Comparison of ENCODE assay signal across 3 cellular contexts in genomic region chr9:98686961-98687855, GRCh38.
TF ChIP-seq lines count a peak whose summit lies in the region.

No MANE protein-coding gene starts in this region.

TF ChIP-seq in IMR-90, 13 proteins besides CTCF, POLR2A, EP300 and RAD21:
- TF ChIP-seq CHD1 (IDR thresholded peaks at IDR 0.05; ENCODE audit: low read depth, low read length) (no peak), CEBPB (IDR thresholded peaks at IDR 0.05; ENCODE audit: low read depth, low read length) (no peak), MXI1 (IDR thresholded peaks at IDR 0.05; ENCODE audit: borderline replicate concordance, low read depth, low read length) (no peak), ELK1 (IDR thresholded peaks at IDR 0.05; ENCODE audit: borderline replicate concordance, low read depth, low read length) (no peak), MAFK (IDR thresholded peaks at IDR 0.05; ENCODE audit: low read depth, low read length) (no peak), FOS (IDR thresholded peaks at IDR 0.05; ENCODE audit: low read depth, low read length) (no peak), RFX5 (IDR thresholded peaks at IDR 0.05; ENCODE audit: low read depth, low read length) (no peak)
- TF ChIP-seq, protein P1, sequence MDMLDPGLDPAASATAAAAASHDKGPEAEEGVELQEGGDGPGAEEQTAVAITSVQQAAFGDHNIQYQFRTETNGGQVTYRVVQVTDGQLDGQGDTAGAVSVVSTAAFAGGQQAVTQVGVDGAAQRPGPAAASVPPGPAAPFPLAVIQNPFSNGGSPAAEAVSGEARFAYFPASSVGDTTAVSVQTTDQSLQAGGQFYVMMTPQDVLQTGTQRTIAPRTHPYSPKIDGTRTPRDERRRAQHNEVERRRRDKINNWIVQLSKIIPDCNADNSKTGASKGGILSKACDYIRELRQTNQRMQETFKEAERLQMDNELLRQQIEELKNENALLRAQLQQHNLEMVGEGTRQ (IDR thresholded peaks at IDR 0.05; ENCODE audit: low read depth, low read length) = no peak

TF ChIP-seq in H1, 55 proteins besides CTCF, POLR2A, EP300 and RAD21:
- no peak for TF ChIP-seq MAFK (IDR thresholded peaks at IDR 0.05; ENCODE audit: low read depth, low read length)
- no peak for TF ChIP-seq TAF7 (optimal IDR thresholded peaks at IDR 0.05; ENCODE audit: borderline replicate concordance, low read depth, low read length)
- TF ChIP-seq CHD1 (IDR thresholded peaks at IDR 0.05; ENCODE audit: low read depth, low read length) = no peak
- TF ChIP-seq CTBP2 (IDR thresholded peaks at IDR 0.05; ENCODE audit: borderline replicate concordance, insufficient read depth, insufficient read length, low read length) = no peak
- no peak for TF ChIP-seq NANOG (IDR thresholded peaks at IDR 0.05; ENCODE audit: insufficient read depth, low read depth, low read length, poor library complexity, severe bottlenecking)
- TF ChIP-seq MAX (IDR thresholded peaks at IDR 0.05) = no peak
- TF ChIP-seq CBX5 (IDR thresholded peaks at IDR 0.05; ENCODE audit: low read depth, low read length) = no peak
- no peak for TF ChIP-seq GTF2F1 (IDR thresholded peaks at IDR 0.05; ENCODE audit: borderline replicate concordance, low read depth, low read length)
- TF ChIP-seq KDM4A (IDR thresholded peaks at IDR 0.05; ENCODE audit: low read depth, low read length, severe bottlenecking) = no peak
- no peak for TF ChIP-seq RBBP5 (IDR thresholded peaks at IDR 0.05; ENCODE audit: borderline replicate concordance, low read depth, low read length)
- TF ChIP-seq PHF8 (conservative IDR thresholded peaks at IDR 0.05; ENCODE audit: low read depth, low read length) = no peak

TF ChIP-seq in GM12891, 5 proteins besides CTCF, POLR2A, EP300 and RAD21:
- no peak for TF ChIP-seq PAX5 (IDR thresholded peaks at IDR 0.05; ENCODE audit: insufficient read depth, low read length, severe bottlenecking)
